Comparison of ENCODE assay signal across 11 cellular contexts in the genomic region with DNA sequence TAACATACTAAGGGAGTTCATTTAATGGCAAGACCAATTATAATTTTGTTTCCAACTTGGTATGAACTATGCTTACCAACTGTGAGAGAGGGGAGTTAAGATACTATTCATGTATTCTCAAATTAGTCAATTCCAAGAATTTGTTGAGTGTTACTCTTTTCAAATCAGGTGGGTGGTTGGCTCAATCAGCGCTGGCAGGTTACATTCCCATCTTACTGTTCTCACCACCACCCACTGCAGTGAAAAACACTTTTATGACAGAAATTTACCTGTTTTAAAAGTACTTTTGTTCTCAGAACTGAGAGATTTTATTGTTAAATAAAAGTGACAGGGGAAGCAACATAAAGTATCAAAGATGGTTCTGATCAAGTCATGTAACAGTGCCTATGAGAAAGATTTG.
"Had no signal": no experiment of that assay in that cellular context is flagged by ENCODE, and none has a peak within 500 bp of the region (broad histone marks: within the 10 kb centered on the region; RNA-seq: fewer than 3 reads in every experiment).

No MANE protein-coding gene starts in this region.

- ATAC-seq: GM23338, HCT116 had no signal

- H3K4me2 ChIP-seq: GM23338 had no signal

- H3K36me3 ChIP-seq: HAP-1 had no signal

- H3K4me1 ChIP-seq: HAP-1 had no signal

- H3K27ac ChIP-seq: GM23248 had no signal

- H3K9ac ChIP-seq: GM23248 had no signal

- H3K4me3 ChIP-seq: GM23248, GM23338, HAP-1 had no signal

- H3K9me3 ChIP-seq: HAP-1 had no signal

- H2AFZ ChIP-seq: GM23248, GM23338 had no signal

- DNase-seq: GM23248, GOT3, H7, H9, HCEC 1CT, HFFc6 had no signal

- FAIRE-seq: H1, H54 had no signal
